ENCODE assay signal across 15 cellular contexts in genomic region chrX:13900351-13900750, GRCh38.
A peak's percentile ranks its signal among the peaks of the same experiment; 100 is the strongest.
DNase-seq lines count a peak whose midpoint lies in the region; ATAC-seq and TF ChIP-seq lines count a peak whose summit lies in the region.
"Had no signal": no experiment of that assay in that cellular context is flagged by ENCODE, and none has a peak within 500 bp of the region (broad histone marks: within the 10 kb centered on the region; RNA-seq: fewer than 3 reads in every experiment).

No MANE protein-coding gene starts in this region.

- ATAC-seq in WTC11, result no peak
- no peak for ATAC-seq in GM21423 (IDR thresholded peaks at IDR 0.05; ENCODE audit: unreplicated experiment)
- ATAC-seq in esophagus mucosa, result no peak
- ATAC-seq: A549 had no signal

- CTCF ChIA-PET in activated naive CD4-positive, alpha-beta T cell treated with anti-CD3 and anti-CD28 coated beads, Interleukin-2, amount 10 ng/mL, durations not matched to agents 7 days and 5 days (lab: Charles Lee), result interaction anchor here (0.5 kb wide), 1 partner anchor 128 kb away, joined by 3 read pairs; no protein-coding TSS in a partner anchor
- CTCF ChIA-PET in WTC11 (lab: Charles Lee), result no interaction called here

- H3K4me1 Mint-ChIP-seq in activated naive CD4-positive, alpha-beta T cell treated with anti-CD3 and anti-CD28 coated beads, Interleukin-2, amount 10 ng/mL, durations not matched to agents 7 days and 5 days, result no peaks in the 10 kb centered on the region
- peaks cover 34% of the 10 kb centered on the region for H3K4me1 Mint-ChIP-seq in WTC11
- peaks cover 21% of the 10 kb centered on the region for H3K4me1 Mint-ChIP-seq in neural crest cell

- DNase-seq in activated naive CD4-positive, alpha-beta T cell treated with anti-CD3 and anti-CD28 coated beads, Interleukin-2, amount 10 ng/mL, durations not matched to agents 7 days and 5 days, result no peak
- no peak for DNase-seq in activated naive CD4-positive, alpha-beta T cell (lab: John Stamatoyannopoulos, UW)
- DNase-seq in WTC11 (ENCODE audit: low spot score) (no peak), caudate nucleus (lab: John Stamatoyannopoulos, UW) (no peak), neural crest cell (ENCODE audit: low read depth, low spot score) (no peak), T-helper 9 cell (no peak)
- DNase-seq: AML-193; Caco-2; CD4-positive, alpha-beta T cell; GM23248 had no signal

- POLR2A ChIA-PET in WTC11 (lab: Charles Lee), result no interaction called here

- peak overlapping the region; percentile 49 for H3K27ac ChIP-seq in caudate nucleus (ENCODE audit: low read depth, low read length)
- H3K27ac ChIP-seq: 22Rv1, A549, C4-2B, GM23248 had no signal

- no peaks in the 10 kb centered on the region for H3K36me3 Mint-ChIP-seq in activated naive CD4-positive, alpha-beta T cell treated with anti-CD3 and anti-CD28 coated beads, Interleukin-2, amount 10 ng/mL, durations not matched to agents 7 days and 5 days
- peaks cover 8% of the 10 kb centered on the region for H3K36me3 Mint-ChIP-seq in WTC11
- H3K36me3 Mint-ChIP-seq in neural crest cell (ENCODE audit: low read depth), result peaks cover 18% of the 10 kb centered on the region

- no peaks in the 10 kb centered on the region for H3K27me3 Mint-ChIP-seq in activated naive CD4-positive, alpha-beta T cell treated with anti-CD3 and anti-CD28 coated beads, Interleukin-2, amount 10 ng/mL, durations not matched to agents 7 days and 5 days
- H3K27me3 Mint-ChIP-seq in WTC11 (ENCODE audit: low read depth) (no peaks in the 10 kb centered on the region), neural crest cell (ENCODE audit: low read depth) (no peaks in the 10 kb centered on the region)
- H3K27me3 Mint-ChIP-seq: CD4-positive, alpha-beta T cell had no signal

- H3K27ac Mint-ChIP-seq in activated naive CD4-positive, alpha-beta T cell treated with anti-CD3 and anti-CD28 coated beads, Interleukin-2, amount 10 ng/mL, durations not matched to agents 7 days and 5 days, result peak overlapping the region; percentile 24
- peak overlapping the region; percentile 36; the same call in 1 of the 2 replicates for H3K27ac Mint-ChIP-seq in WTC11
- H3K27ac Mint-ChIP-seq in neural crest cell (ENCODE audit: unreplicated experiment), result peak overlapping the region; percentile 75
- H3K27ac Mint-ChIP-seq: CD4-positive, alpha-beta T cell had no signal

- H3K4me3 Mint-ChIP-seq in activated naive CD4-positive, alpha-beta T cell treated with anti-CD3 and anti-CD28 coated beads, Interleukin-2, amount 10 ng/mL, durations not matched to agents 7 days and 5 days, result no peak overlapping the region
- H3K4me3 Mint-ChIP-seq in WTC11 (no peak overlapping the region), neural crest cell (no peak overlapping the region)
- H3K4me3 Mint-ChIP-seq: CD4-positive, alpha-beta T cell had no signal

- TF ChIP-seq CTCF in WTC11 (IDR thresholded peaks at IDR 0.05), result no peak
- TF ChIP-seq CTCF in neural crest cell (conservative IDR thresholded peaks at IDR 0.05), result no peak

- H3K9me3 Mint-ChIP-seq in activated naive CD4-positive, alpha-beta T cell treated with anti-CD3 and anti-CD28 coated beads, Interleukin-2, amount 10 ng/mL, durations not matched to agents 7 days and 5 days, result no peaks in the 10 kb centered on the region
- H3K9me3 Mint-ChIP-seq in WTC11, result no peaks in the 10 kb centered on the region; the same call in 1 of the 2 replicates
- H3K9me3 Mint-ChIP-seq in neural crest cell, result peaks cover 18% of the 10 kb centered on the region
- H3K9me3 Mint-ChIP-seq: CD4-positive, alpha-beta T cell had no signal

TF ChIP-seq in WTC11, 78 proteins besides CTCF, POLR2A, EP300 and RAD21:
- TF ChIP-seq CREM (CRISPR knock-in tag; IDR thresholded peaks at IDR 0.05), result no peak
- TF ChIP-seq ARID4B (CRISPR knock-in tag; IDR thresholded peaks at IDR 0.05; ENCODE audit: borderline replicate concordance), result no peak
- no peak for TF ChIP-seq EMX1 (CRISPR knock-in tag; IDR thresholded peaks at IDR 0.05)
- no peak for TF ChIP-seq TEAD4 (CRISPR knock-in tag; IDR thresholded peaks at IDR 0.05)
- TF ChIP-seq SOX15 (CRISPR knock-in tag; IDR thresholded peaks at IDR 0.05), result no peak

Comparison
In these comparisons a context has a peak if more than half of its experiments do, and no peak if none do; other contexts are left out.
1. H3K27ac Mint-ChIP-seq: peak in every context shown above with its lines; median percentile 75 in neural crest cell; 36 in WTC11; 24 in activated naive CD4-positive, alpha-beta T cell treated with anti-CD3 and anti-CD28 coated beads, Interleukin-2, amount 10 ng/mL, durations not matched to agents 7 days and 5 days.